In the genomic region with DNA sequence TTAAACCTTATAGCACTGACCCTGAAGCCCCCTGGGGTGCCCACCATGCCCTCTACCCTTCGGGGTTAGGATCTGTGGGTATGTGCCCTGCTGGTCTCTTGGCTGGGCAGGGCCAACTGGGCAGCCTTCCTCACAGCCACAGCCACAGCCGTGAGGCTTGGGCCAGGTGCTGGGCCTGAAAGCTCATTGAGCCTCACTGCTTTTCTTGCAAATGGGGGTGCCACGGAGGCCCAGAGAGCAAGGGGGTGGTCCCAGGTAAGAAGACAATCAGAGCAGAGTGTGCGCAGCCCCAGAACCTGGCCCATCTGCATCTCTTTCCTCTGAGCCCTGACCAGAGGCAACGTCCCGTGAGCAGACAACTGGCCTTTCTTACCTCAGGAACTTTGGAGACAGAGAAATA, we compare ENCODE assay signal across 16 cellular contexts. TPM values are rescaled to one million over a fixed set of nuclear protein-coding genes. Genes with fewer than 3 reads are reported as not detected.
A peak's percentile ranks its signal among the peaks of the same experiment; 100 is the strongest.
DNase-seq lines count a peak whose midpoint lies in the region; ATAC-seq and TF ChIP-seq lines count a peak whose summit lies in the region.
"Had no signal": no experiment of that assay in that cellular context is flagged by ENCODE, and none has a peak within 500 bp of the region (broad histone marks: within the 10 kb centered on the region; RNA-seq: fewer than 3 reads in every experiment).

No MANE protein-coding gene starts in this region.

- no peaks in the 10 kb centered on the region for H3K9me1 ChIP-seq in IMR-90 (ENCODE audit: insufficient read depth, low read length)

- no peak overlapping the region for H2BK5ac ChIP-seq in IMR-90 (ENCODE audit: low read depth, low read length, poor library complexity, severe bottlenecking)
- no peak overlapping the region for H2BK5ac ChIP-seq in neuronal stem cell (ENCODE audit: low read length)

- H3K4me2 ChIP-seq in IMR-90 (ENCODE audit: low read depth, low read length) (no peak overlapping the region), neuronal stem cell (ENCODE audit: insufficient read depth, low read length, poor library complexity, severe bottlenecking) (no peak overlapping the region)
- H3K4me2 ChIP-seq: A549, GM23338 had no signal

- H3K27me3 ChIP-seq in IMR-90 (ENCODE audit: control insufficient read depth, insufficient read depth, low read length) (no peaks in the 10 kb centered on the region), neuronal stem cell (ENCODE audit: control insufficient read depth in 3 of 3, insufficient read depth in 3 of 3, low read depth in 1 of 3, low read length in 3 of 3) (peaks cover 0 to 7% (median 0%) of the 10 kb centered on the region in 3 experiments)
- H3K27me3 ChIP-seq: BE2C had no signal

- H3K9me3 ChIP-seq in IMR-90 (ENCODE audit: control insufficient read depth, insufficient read depth, low read length) = no peaks in the 10 kb centered on the region
- H3K9me3 ChIP-seq in neuronal stem cell (replicated peaks in 1 of 2; ENCODE audit: control insufficient read depth in 2 of 2, insufficient read depth in 1 of 2, low read depth in 1 of 2, low read length in 2 of 2) = peaks cover 0 to 2% of the 10 kb centered on the region in 2 donors
- H3K9me3 ChIP-seq: A549, BE2C had no signal

- dilution Hi-C loops in IMR-90 (cut with HindIII; ENCODE audit: low sequenced_read_pairs, unreplicated experiment) = no loop called here

- no peak overlapping the region for H3K4me3 ChIP-seq in IMR-90 (ENCODE audit: insufficient read depth, low read depth, low read length)
- no peak overlapping the region for H3K4me3 ChIP-seq in neuronal stem cell (ENCODE audit: low read length in 2 of 2)
- H3K4me3 ChIP-seq: A549, GM23338 had no signal

- H3K27ac Mint-ChIP-seq in chondrocyte (ENCODE audit: unreplicated experiment) = no peak overlapping the region
- H3K27ac Mint-ChIP-seq: CD14-positive monocyte; CD8-positive, alpha-beta T cell; GM23338; IgD-negative memory B cell had no signal

- H3K9ac ChIP-seq in IMR-90 (ENCODE audit: low read depth, low read length) (no peak overlapping the region), neuronal stem cell (ENCODE audit: low read depth, low read length, poor library complexity) (no peak overlapping the region)

- ATAC-seq in IMR-90 (ENCODE audit: low read depth) (no peak), GM18858 (IDR thresholded peaks at IDR 0.05; ENCODE audit: unreplicated experiment) (no peak), GM18867 (IDR thresholded peaks at IDR 0.05; ENCODE audit: unreplicated experiment) (no peak)
- ATAC-seq: A549; CD8-positive, alpha-beta T cell; GM23338 had no signal

- H4K91ac ChIP-seq in IMR-90 (ENCODE audit: insufficient read depth, low read depth, low read length) (no peak overlapping the region), neuronal stem cell (ENCODE audit: low read depth, low read length, poor library complexity) (no peak overlapping the region)

- H3K4me1 ChIP-seq in IMR-90 (ENCODE audit: control insufficient read depth, insufficient read depth, low read length) (peaks cover 5% of the 10 kb centered on the region), neuronal stem cell (ENCODE audit: control insufficient read depth in 2 of 2, insufficient read depth in 1 of 2, low read depth in 1 of 2, low read length in 2 of 2) (no peaks in the 10 kb centered on the region)
- H3K4me1 ChIP-seq: BE2C had no signal

- no peak overlapping the region for H2AK9ac ChIP-seq in IMR-90 (replicated peaks; ENCODE audit: low read depth, low read length, poor library complexity)

- H2BK12ac ChIP-seq in neuronal stem cell (ENCODE audit: low read length) = no peak overlapping the region

- no peaks in the 10 kb centered on the region for H3K9me3 Mint-ChIP-seq in chondrocyte (ENCODE audit: low read depth)
- H3K9me3 Mint-ChIP-seq: CD8-positive, alpha-beta T cell; GM23338 had no signal

- H2BK15ac ChIP-seq in IMR-90 (ENCODE audit: low read depth, low read length) (no peak overlapping the region), neuronal stem cell (ENCODE audit: low read length) (no peak overlapping the region)

- H3K18ac ChIP-seq in IMR-90 (ENCODE audit: low read depth, low read length) (no peak overlapping the region), neuronal stem cell (ENCODE audit: low read length) (peak overlapping the region; percentile 65)

- no peak overlapping the region for H2AK5ac ChIP-seq in IMR-90 (ENCODE audit: low read depth, low read length)
- H2AK5ac ChIP-seq in neuronal stem cell (ENCODE audit: low read depth, low read length) = peak overlapping the region; percentile 15

- intact Hi-C loops in IMR-90 (cut with micrococcal nuclease) = no loop called here

- H3K56ac ChIP-seq in IMR-90 (ENCODE audit: extremely low read depth, insufficient read depth, low read length) = no peak overlapping the region

- peaks cover 10% of the 10 kb centered on the region for H3K27me3 Mint-ChIP-seq in chondrocyte (ENCODE audit: low read depth)

- no peak overlapping the region for H3K4me3 Mint-ChIP-seq in chondrocyte (ENCODE audit: unreplicated experiment)
- H3K4me3 Mint-ChIP-seq: CD14-positive monocyte; CD8-positive, alpha-beta T cell; GM23338 had no signal

- no peaks in the 10 kb centered on the region for H3K36me3 Mint-ChIP-seq in chondrocyte (ENCODE audit: low read depth)
- H3K36me3 Mint-ChIP-seq: CD14-positive monocyte; CD8-positive, alpha-beta T cell; IgD-negative memory B cell had no signal

- H3K14ac ChIP-seq in IMR-90 (replicated peaks; ENCODE audit: low read depth, low read length) (no peak overlapping the region), neuronal stem cell (ENCODE audit: low read length) (no peak overlapping the region)

- POLR2A ChIA-PET in IMR-90 (lab: Charles Lee; ENCODE audit: unreplicated experiment) = no interaction called here

- CTCF ChIA-PET in IMR-90 (lab: Yijun Ruan, JAX) = no interaction called here

- no peak overlapping the region for H4K5ac ChIP-seq in IMR-90 (ENCODE audit: low read depth, low read length)

- H3K79me1 ChIP-seq in IMR-90 (ENCODE audit: low read depth in 1 of 2, low read length in 2 of 2) = no peaks in the 10 kb centered on the region
- no peaks in the 10 kb centered on the region for H3K79me1 ChIP-seq in neuronal stem cell (ENCODE audit: low read depth, low read length)

- BruUV-seq in IMR-90 (replicated peaks; lab: Mats Ljungman, UMichigan) = no TSS peak

- no peak overlapping the region for H4K8ac ChIP-seq in IMR-90 (ENCODE audit: low read depth in 2 of 2, low read length in 2 of 2)
- no peak overlapping the region for H4K8ac ChIP-seq in neuronal stem cell (ENCODE audit: low read depth, low read length)

- DNase-seq in IMR-90 (no peak), chondrocyte (ENCODE audit: low spot score) (peak; percentile 58), neuronal stem cell (ENCODE audit: low spot score) (no peak), middle frontal gyrus (ENCODE audit: extremely low spot score, low spot score) (no peak)
- DNase-seq: BE2C; CD8-positive, alpha-beta T cell; COR-L47; DMS153; DMS79 treated with DMSO at 0.1 percent for 48 hours; H7 had no signal

- WGBS in IMR-90 (ENCODE audit: extremely low coverage in 2 of 2, insufficient read length in 1 of 2), 2 experiments = 100% methylated on average over 1 of the region's 6 CpGs; no CpG with 5 or more reads in 1 of the 2 experiments
- no CpG with 5 or more reads among the region's 6 CpGs for WGBS in neuronal stem cell (ENCODE audit: extremely low coverage in 2 of 2, insufficient read length in 2 of 2, insufficient replicate concordance in 1 of 2), 2 donors

- H3K23ac ChIP-seq in IMR-90 (ENCODE audit: low read depth, low read length) (no peak overlapping the region), neuronal stem cell (ENCODE audit: low read depth, low read length, poor library complexity) (no peak overlapping the region)

- TF ChIP-seq CTCF in IMR-90 (conservative IDR thresholded peaks at IDR 0.05; ENCODE audit: low read depth, low read length) (no peak), chondrocyte (IDR thresholded peaks at IDR 0.05) (no peak)

- no peaks in the 10 kb centered on the region for H3K36me3 ChIP-seq in IMR-90 (ENCODE audit: control insufficient read depth, insufficient read depth, low read length)
- H3K36me3 ChIP-seq in neuronal stem cell (replicated peaks in 1 of 2; ENCODE audit: control insufficient read depth in 2 of 2, insufficient read depth in 2 of 2, low read length in 2 of 2) = no peaks in the 10 kb centered on the region
- H3K36me3 ChIP-seq: BE2C had no signal

- no peak overlapping the region for H2BK120ac ChIP-seq in IMR-90 (ENCODE audit: low read depth, low read length)
- H2BK120ac ChIP-seq in neuronal stem cell (ENCODE audit: low read depth, low read length) = no peak overlapping the region

- H3K4ac ChIP-seq in IMR-90 (ENCODE audit: low read depth, low read length) (no peak overlapping the region), neuronal stem cell (ENCODE audit: low read length) (no peak overlapping the region)

- TF ChIP-seq RAD21 in IMR-90 (IDR thresholded peaks at IDR 0.05; ENCODE audit: low read length) = no peak

- TF ChIP-seq POLR2A in IMR-90 (IDR thresholded peaks at IDR 0.05; ENCODE audit: low read depth, low read length) = no peak

- in situ Hi-C loops in IMR-90 (cut with MboI; ENCODE audit: low sequenced_read_pairs) = no loop called here

- H2AFZ ChIP-seq in IMR-90 (replicated peaks; ENCODE audit: low read length, poor library complexity) (peak overlapping the region; percentile 15), neuronal stem cell (ENCODE audit: low read length) (no peak overlapping the region)
- H2AFZ ChIP-seq: GM23338 had no signal

- H3K27ac ChIP-seq in IMR-90 (ENCODE audit: insufficient read depth, low read length) (no peak overlapping the region), neuronal stem cell (replicated peaks; ENCODE audit: low read length) (no peak overlapping the region)

- H4K20me1 ChIP-seq in IMR-90 (ENCODE audit: insufficient read depth, low read length) = no peaks in the 10 kb centered on the region

- no peak overlapping the region for H2BK20ac ChIP-seq in IMR-90 (ENCODE audit: low read depth, low read length)

- H3K4me1 Mint-ChIP-seq in chondrocyte (ENCODE audit: low read depth) = peaks cover 14% of the 10 kb centered on the region
- H3K4me1 Mint-ChIP-seq: CD14-positive monocyte, GM23338, IgD-negative memory B cell had no signal

TF ChIP-seq in IMR-90, 13 proteins besides CTCF, POLR2A, EP300 and RAD21 (continues in another document):
- TF ChIP-seq MAZ (IDR thresholded peaks at IDR 0.05; ENCODE audit: borderline replicate concordance, low read depth, low read length) (no peak), MAFK (IDR thresholded peaks at IDR 0.05; ENCODE audit: low read depth, low read length) (no peak), RFX5 (IDR thresholded peaks at IDR 0.05; ENCODE audit: low read depth, low read length) (no peak), SMC3 (IDR thresholded peaks at IDR 0.05; ENCODE audit: low read depth, low read length) (no peak), CEBPB (IDR thresholded peaks at IDR 0.05; ENCODE audit: low read depth, low read length) (no peak), RCOR1 (IDR thresholded peaks at IDR 0.05; ENCODE audit: insufficient replicate concordance, low read length) (no peak), CHD1 (IDR thresholded peaks at IDR 0.05; ENCODE audit: low read depth, low read length) (no peak)

RNA-seq across cellular contexts. Expression of a gene that starts 34.7 kb away (rescaled TPM):
- total RNA-seq in IMR-90 (2012; rRNA removed) = 0.54 and 0.56 TPM in 2 replicates
- polyA plus RNA-seq in IMR-90 (2012; rRNA removed) = 1.4 TPM in 2 replicates
- polyA plus RNA-seq in IMR-90 (2012; cell fraction: cytosol; rRNA removed) = 0.61 and 2.1 TPM in 2 replicates
- 0.88 and 2.2 TPM in 2 replicates for polyA plus RNA-seq in IMR-90 (2012; cell fraction: nucleus; rRNA removed; ENCODE audit: low replicate concordance)
- not detected in 3 replicates for total RNA-seq in chondrocyte
- 0.14 TPM for polyA plus RNA-seq in neuronal stem cell (2013, experiment 1 of 2)
- 0.08 TPM for polyA plus RNA-seq in neuronal stem cell (2013, experiment 2 of 2)
- total RNA-seq: CD8-positive, alpha-beta T cell had no signal
- polyA plus RNA-seq: CD14-positive monocyte, IgD-negative memory B cell had no signal
